In genomic region chr3:190008432-190008831, GRCh38 we compare ENCODE assay signal across 1 cellular context.
TF ChIP-seq lines count a peak whose summit lies in the region.

No MANE protein-coding gene starts in this region.

TF ChIP-seq in IMR-90, 13 proteins besides CTCF, POLR2A, EP300 and RAD21 (continued from another document):
- TF ChIP-seq ELK1 (IDR thresholded peaks at IDR 0.05; ENCODE audit: borderline replicate concordance, low read depth, low read length), result no peak
